21 cellular contexts compared by ENCODE assay signal in the genomic region with DNA sequence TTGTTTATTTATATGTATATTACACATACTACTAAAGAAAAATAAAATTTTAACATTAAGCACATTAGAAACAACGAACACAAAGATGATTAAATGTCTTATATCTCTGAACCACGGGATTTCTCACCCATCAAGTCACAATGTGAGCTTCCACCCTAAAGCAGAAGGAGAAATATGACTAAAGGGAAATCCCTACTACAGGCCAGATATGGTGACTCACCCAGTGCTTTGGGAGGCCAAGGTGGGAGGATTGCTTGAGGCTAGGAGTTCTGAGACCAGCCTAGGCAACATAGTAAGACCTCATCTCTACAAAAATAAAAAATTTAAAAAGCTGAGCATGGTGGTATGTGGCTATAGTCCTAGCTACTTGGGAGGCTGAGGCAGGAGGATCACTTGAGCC. TPM values are rescaled to one million over a fixed set of nuclear protein-coding genes. Genes with fewer than 3 reads are reported as not detected.
A peak's percentile ranks its signal among the peaks of the same experiment; 100 is the strongest.
DNase-seq lines count a peak whose midpoint lies in the region; ATAC-seq and TF ChIP-seq lines count a peak whose summit lies in the region.
"Had no signal": no experiment of that assay in that cellular context is flagged by ENCODE, and none has a peak within 500 bp of the region (broad histone marks: within the 10 kb centered on the region; RNA-seq: fewer than 3 reads in every experiment).

No MANE protein-coding gene starts in this region.

- TF ChIP-seq POLR2A in esophagus muscularis mucosa (IDR thresholded peaks at IDR 0.05; ENCODE audit: low read depth) (no peak), Peyer's patch (IDR thresholded peaks at IDR 0.05) (no peak)

- peaks cover 0 to 1% (median 0%) of the 10 kb centered on the region in 4 donors for H3K9me3 ChIP-seq in esophagus muscularis mucosa
- H3K9me3 ChIP-seq in colonic mucosa, result no peaks in the 10 kb centered on the region
- H3K9me3 ChIP-seq in Peyer's patch, result no peaks in the 10 kb centered on the region
- H3K9me3 ChIP-seq: HAP-1, right lobe of liver had no signal

- H3K27ac ChIP-seq in esophagus muscularis mucosa (replicated peaks in 1 of 4) (no peak overlapping the region), colonic mucosa (no peak overlapping the region), Peyer's patch (no peak overlapping the region)
- H3K27ac ChIP-seq: left ventricle myocardium inferior, parathyroid adenoma had no signal

- H3K4me3 ChIP-seq in esophagus muscularis mucosa, result no peak overlapping the region
- H3K4me3 ChIP-seq in colonic mucosa, result no peak overlapping the region
- no peak overlapping the region for H3K4me3 ChIP-seq in Peyer's patch
- H3K4me3 ChIP-seq: HAP-1, left ventricle myocardium inferior, right lobe of liver, SK-N-MC had no signal

- 76% methylated on average over 2 of the region's 2 CpGs for WGBS in esophagus muscularis mucosa

- TF ChIP-seq EP300 in esophagus muscularis mucosa (IDR thresholded peaks at IDR 0.05), result no peak

- ATAC-seq in activated CD4-positive, CD25-positive, alpha-beta regulatory T cell treated with anti-CD3 and anti-CD28 coated beads, Interleukin-2, amount 50 U/mL, for 24 hours, result peak; percentile 25 to 62
- ATAC-seq: WTC11 had no signal

- H3K27me3 ChIP-seq in esophagus muscularis mucosa (no peaks in the 10 kb centered on the region), colonic mucosa (no peaks in the 10 kb centered on the region), Peyer's patch (no peaks in the 10 kb centered on the region)
- H3K27me3 ChIP-seq: right lobe of liver had no signal

- no peaks in the 10 kb centered on the region for H3K4me1 ChIP-seq in esophagus muscularis mucosa
- H3K4me1 ChIP-seq in colonic mucosa, result no peaks in the 10 kb centered on the region
- H3K4me1 ChIP-seq in Peyer's patch, result no peaks in the 10 kb centered on the region
- H3K4me1 ChIP-seq: HAP-1, left ventricle myocardium inferior, parathyroid adenoma, right lobe of liver had no signal

- no peaks in the 10 kb centered on the region for H3K36me3 ChIP-seq in esophagus muscularis mucosa
- no peaks in the 10 kb centered on the region for H3K36me3 ChIP-seq in colonic mucosa
- H3K36me3 ChIP-seq in Peyer's patch, result no peaks in the 10 kb centered on the region
- H3K36me3 ChIP-seq: HAP-1, left ventricle myocardium inferior, right lobe of liver had no signal

- no peak overlapping the region for H3K9ac ChIP-seq in colonic mucosa (ENCODE audit: low read depth in 2 of 2, low read length in 2 of 2)
- H3K9ac ChIP-seq: parathyroid adenoma had no signal

- no peak for TF ChIP-seq CTCF in esophagus muscularis mucosa (IDR thresholded peaks at IDR 0.05)
- TF ChIP-seq CTCF in colonic mucosa (IDR thresholded peaks at IDR 0.05), result no peak
- TF ChIP-seq CTCF in Peyer's patch (IDR thresholded peaks at IDR 0.05), result no peak

- DNase-seq in activated CD4-positive, CD25-positive, alpha-beta regulatory T cell treated with anti-CD3 and anti-CD28 coated beads, Interleukin-2, amount 50 U/mL, for 72 hours, result no peak
- DNase-seq in stimulated activated CD4-positive, alpha-beta T cell treated with anti-CD3 and anti-CD28 coated beads, Interleukin-1b, Interleukin-23, amount 100 ng/mL, for 48 hours, result peak; percentile 39
- no peak for DNase-seq in stimulated activated CD4-positive, alpha-beta T cell treated with anti-CD3 and anti-CD28 coated beads, Interleukin-4, amount 100 ng/mL, for 1 hour
- peak; percentile 21 for DNase-seq in esophagus muscularis mucosa (ENCODE audit: extremely low spot score)
- no peak for DNase-seq in colonic mucosa
- no peak for DNase-seq in NAMALWA (ENCODE audit: low spot score)
- DNase-seq in Peyer's patch, result no peak
- DNase-seq: 8988T; activated gamma-delta T cell treated with Interleukin-2 at 50 U/mL for 16 hours; effector CD4-positive, alpha-beta T cell; left ventricle myocardium inferior; NCI-H1417; NCI-H510A treated with DMSO at 0.1 percent for 48 hours; nephron progenitor cell; right lobe of liver; RPMI8226 had no signal

- intact Hi-C loops in esophagus muscularis mucosa (cut with DNase I) (no loop called here), colonic mucosa (cut with DNase I) (no loop called here)

RNA-seq across cellular contexts. Expression of a gene that starts 24.6 kb away (rescaled TPM):
- total RNA-seq in esophagus muscularis mucosa (1 to 10 TPM in 1 of 4 donors, under 1 TPM in 3; under 0.01 to 1.5 (median 0.47) TPM), colonic mucosa (under 1 TPM in 1 of 2 donors, not detected in 1; 0.11 TPM), Peyer's patch (not detected)
- total RNA-seq: WTC11 had no signal

Comparison
In these comparisons a context has a peak if more than half of its experiments do, and no peak if none do; other contexts are left out.
1. DNase-seq: peak in stimulated activated CD4-positive, alpha-beta T cell treated with anti-CD3 and anti-CD28 coated beads, Interleukin-1b, Interleukin-23, amount 100 ng/mL, for 48 hours (single experiment) and esophagus muscularis mucosa (single experiment); none in activated CD4-positive, CD25-positive, alpha-beta regulatory T cell treated with anti-CD3 and anti-CD28 coated beads, Interleukin-2, amount 50 U/mL, for 72 hours (single experiment), stimulated activated CD4-positive, alpha-beta T cell treated with anti-CD3 and anti-CD28 coated beads, Interleukin-4, amount 100 ng/mL, for 1 hour (single experiment), colonic mucosa (single experiment), NAMALWA (single experiment) and Peyer's patch (0 of 3).